Comparison of ENCODE assay signal across 29 cellular contexts in genomic region chr1:204124639-204125038, GRCh38. TPM values are rescaled to one million over a fixed set of nuclear protein-coding genes. Genes with fewer than 3 reads are reported as not detected.
"Had no signal": no experiment of that assay in that cellular context is flagged by ENCODE, and none has a peak within 500 bp of the region (broad histone marks: within the 10 kb centered on the region; RNA-seq: fewer than 3 reads in every experiment).

No MANE protein-coding gene starts in this region.

- H3K27me3 ChIP-seq: heart left ventricle, pancreas, testis, tibial nerve had no signal

- DNase-seq: effector CD4-positive, alpha-beta T cell; endodermal cell; foreskin melanocyte; hippocampal formation; left colon; left ventricle myocardium superior; mesendoderm; naive B cell; nucleus accumbens; spleen; stimulated activated CD4-positive, alpha-beta T cell treated with anti-CD3 and anti-CD28 coated beads, Interleukin-15, amount 100 ng/mL, for 24 hours; stimulated activated CD4-positive, alpha-beta T cell treated with anti-CD3 and anti-CD28 coated beads, Interleukin-1b, Interleukin-23, amount 100 ng/mL, for 48 hours; stimulated activated CD4-positive, alpha-beta T cell treated with anti-CD3 and anti-CD28 coated beads, Interleukin-4, amount 100 ng/mL, for 4 hours; stimulated activated naive B cell treated with anti-CD40 and anti-IgM and Interleukin-4, amounts not matched to agents 10 μg/mL and 1 μg/mL and 100 μg/mL, for 72 hours; stimulated activated naive CD8-positive, alpha-beta T cell treated with anti-CD3 and anti-CD28 coated beads, Interleukin-15, amount 100 ng/mL, for 72 hours; testis had no signal

- H3K27ac ChIP-seq: coronary artery, heart left ventricle, pancreas, spleen, testis had no signal

- H3K4me3 ChIP-seq: coronary artery, heart left ventricle, pancreas, prostate gland, spleen, testis, tibial nerve had no signal

- H3K27me3 Mint-ChIP-seq: stimulated activated naive CD8-positive, alpha-beta T cell treated with anti-CD3 and anti-CD28 coated beads, Interleukin-15, amount 100 ng/mL, for 72 hours had no signal

- H3K4me3 Mint-ChIP-seq: endodermal cell; naive B cell; nephron; stimulated activated naive B cell treated with anti-CD40 and anti-IgM and Interleukin-4, amounts not matched to agents 10 μg/mL and 1 μg/mL and 100 μg/mL, for 72 hours; stimulated activated naive CD8-positive, alpha-beta T cell treated with anti-CD3 and anti-CD28 coated beads, Interleukin-15, amount 100 ng/mL, for 72 hours had no signal

- H3K36me3 Mint-ChIP-seq: naive B cell; stimulated activated naive B cell treated with anti-CD40 and anti-IgM and Interleukin-4, amounts not matched to agents 10 μg/mL and 1 μg/mL and 100 μg/mL, for 72 hours had no signal

- H3K9me3 Mint-ChIP-seq: endodermal cell; naive B cell; nephron; stimulated activated naive B cell treated with anti-CD40 and anti-IgM and Interleukin-4, amounts not matched to agents 10 μg/mL and 1 μg/mL and 100 μg/mL, for 72 hours; stimulated activated naive CD8-positive, alpha-beta T cell treated with anti-CD3 and anti-CD28 coated beads, Interleukin-15, amount 100 ng/mL, for 72 hours had no signal

- H3K9me3 ChIP-seq: heart left ventricle, pancreas, prostate gland, spleen, testis, tibial nerve had no signal

- H3K27ac Mint-ChIP-seq: endodermal cell; stimulated activated naive B cell treated with anti-CD40 and anti-IgM and Interleukin-4, amounts not matched to agents 10 μg/mL and 1 μg/mL and 100 μg/mL, for 72 hours; stimulated activated naive CD8-positive, alpha-beta T cell treated with anti-CD3 and anti-CD28 coated beads, Interleukin-15, amount 100 ng/mL, for 72 hours had no signal

RNA-seq across cellular contexts. Expression of gene REN, which starts 41.5 kb away (rescaled TPM):
- total RNA-seq: cerebellum, dermis microvascular lymphatic vessel endothelial cell, endodermal cell, heart left ventricle, left ventricle myocardium superior, lung microvascular endothelial cell, pancreas, renal cortical epithelial cell, sciatic nerve, skeletal muscle tissue, subcutaneous adipose tissue, testis, tibial nerve had no signal
